Comparison of ENCODE assay signal across 8 cellular contexts in the genomic region with DNA sequence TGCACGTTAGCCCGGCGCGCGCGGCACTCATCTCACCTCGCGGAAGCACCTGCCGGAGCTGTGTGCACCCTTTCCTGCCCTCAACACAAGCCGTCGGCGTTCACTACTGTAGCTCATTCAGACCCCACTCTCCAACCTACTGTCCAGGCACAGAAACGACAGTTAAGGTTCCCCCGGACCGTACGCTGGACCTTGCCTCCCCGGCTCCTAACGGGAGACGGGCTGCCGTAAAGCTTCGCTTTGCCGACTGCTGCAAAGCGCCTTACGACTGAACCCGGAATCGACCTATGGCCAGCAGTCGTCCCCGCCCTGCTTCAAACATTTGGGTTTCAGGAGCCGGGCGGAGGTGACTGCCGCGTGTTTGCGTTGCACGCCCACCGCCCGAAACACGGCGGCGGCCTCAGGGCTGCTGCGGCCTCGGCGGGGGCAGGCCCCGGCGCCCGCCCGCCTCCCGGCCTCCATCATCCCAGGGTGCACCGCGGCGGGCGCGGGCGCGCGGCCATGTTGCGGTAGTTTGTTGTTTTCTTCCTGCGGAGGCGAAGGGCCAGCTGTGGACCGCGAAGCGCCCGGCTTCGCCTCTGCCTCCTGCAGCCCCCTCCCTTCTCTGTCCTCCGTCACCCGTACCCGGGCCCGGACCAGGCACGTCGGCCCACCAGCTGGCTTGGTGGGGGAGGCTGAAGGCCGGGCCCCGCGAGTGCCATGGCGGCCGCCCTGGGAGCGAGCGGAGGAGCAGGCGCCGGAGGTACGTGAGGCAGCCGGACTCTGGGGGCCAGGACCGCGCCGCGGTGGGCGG. TPM values are rescaled to one million over a fixed set of nuclear protein-coding genes. Genes with fewer than 3 reads are reported as not detected.
DNase-seq lines count a peak whose midpoint lies in the region; ATAC-seq and TF ChIP-seq lines count a peak whose summit lies in the region.

TSS of gene RBM33 (plus strand) at position 484 of the 793 bp plus-strand sequence. CDS start at position 700, 216 bp downstream.

- peaks cover 93% of the 10 kb centered on the region for H3K36me3 Mint-ChIP-seq in activated T-helper 17 cell treated with anti-CD3 and anti-CD28 coated beads, Interleukin-2, amount 50 U/mL, for 72 hours (ENCODE audit: low read depth)
- peaks cover 23% of the 10 kb centered on the region for H3K36me3 Mint-ChIP-seq in natural killer cell

- H3K9ac ChIP-seq in GM23248: peak within 1 kb of the TSS; percentile 98
- H3K9ac ChIP-seq in Karpas-422 (ENCODE audit: low read length): peak within 1 kb of the TSS; percentile 95

- POLR2A ChIA-PET in RWPE1 (lab: Yijun Ruan, JAX; ENCODE audit: low non-redundant PET): interaction anchor here (0.6 kb wide), 1 partner anchor 703 kb away, joined by 3 read pairs; no protein-coding TSS in a partner anchor

- DNase-seq in Daoy (ENCODE audit: low read depth): peak; percentile 91
- peak; percentile 93 for DNase-seq in GM23248
- DNase-seq in Karpas-422: peak; percentile 94
- peak; percentile 69 for DNase-seq in RWPE1 (ENCODE audit: low spot score)
- DNase-seq in fibroblast of peridontal ligament (ENCODE audit: extremely low read depth): peak; percentile 76
- peak; percentile 86 for DNase-seq in natural killer cell
- DNase-seq in stimulated activated naive CD4-positive, alpha-beta T cell (lab: John Stamatoyannopoulos, UW): peak; percentile 67 to 93 (median 86)

- H3K27ac Mint-ChIP-seq in activated T-helper 17 cell treated with anti-CD3 and anti-CD28 coated beads, Interleukin-2, amount 50 U/mL, for 72 hours: peak within 1 kb of the TSS; percentile 95
- peak within 1 kb of the TSS; percentile 90 to 94 for H3K27ac Mint-ChIP-seq in natural killer cell

- peaks cover 27% of the 10 kb centered on the region for H3K4me1 Mint-ChIP-seq in activated T-helper 17 cell treated with anti-CD3 and anti-CD28 coated beads, Interleukin-2, amount 50 U/mL, for 72 hours
- H3K4me1 Mint-ChIP-seq in natural killer cell: peaks cover 50 to 53% of the 10 kb centered on the region in 2 donors

- H3K4me3 Mint-ChIP-seq in activated T-helper 17 cell treated with anti-CD3 and anti-CD28 coated beads, Interleukin-2, amount 50 U/mL, for 72 hours: peak within 1 kb of the TSS; percentile 89
- H3K4me3 Mint-ChIP-seq in natural killer cell: peak within 1 kb of the TSS; percentile 98

- H3K27ac ChIP-seq in GM23248 (peak within 1 kb of the TSS; percentile 83), Karpas-422 (ENCODE audit: low read length) (peak within 1 kb of the TSS; percentile 81), RWPE1 (peak within 1 kb of the TSS; percentile 93)

- H3K4me3 ChIP-seq in GM23248 (peak within 1 kb of the TSS; percentile 92), Karpas-422 (ENCODE audit: low read length) (peak within 1 kb of the TSS; percentile 83)

- H3K36me3 ChIP-seq in GM23248 (ENCODE audit: low read depth): peaks cover 17% of the 10 kb centered on the region; the same call in 1 of the 2 replicates
- peaks cover 54% of the 10 kb centered on the region for H3K36me3 ChIP-seq in Karpas-422 (ENCODE audit: insufficient read depth, low read length)

- intact Hi-C loops in natural killer cell (cut with micrococcal nuclease): no loop called here

- H3K9me3 Mint-ChIP-seq in activated T-helper 17 cell treated with anti-CD3 and anti-CD28 coated beads, Interleukin-2, amount 50 U/mL, for 72 hours: peaks cover 5% of the 10 kb centered on the region
- H3K9me3 Mint-ChIP-seq in natural killer cell: peaks cover 3 to 6% of the 10 kb centered on the region in 2 donors

- peaks cover 15% of the 10 kb centered on the region for H3K4me1 ChIP-seq in GM23248 (ENCODE audit: insufficient read depth)
- H3K4me1 ChIP-seq in Karpas-422 (ENCODE audit: low read length): peaks cover 17% of the 10 kb centered on the region

- ATAC-seq in activated T-helper 17 cell treated with anti-CD3 and anti-CD28 coated beads, Interleukin-2, amount 50 U/mL, for 72 hours (replicated peaks): peak; percentile 90
- ATAC-seq in natural killer cell: peak; percentile 78 to 90 (median 85)

- no peak for TF ChIP-seq CTCF in RWPE1 (conservative IDR thresholded peaks at IDR 0.05; ENCODE audit: low read depth)
- TF ChIP-seq CTCF in natural killer cell (IDR thresholded peaks at IDR 0.05): no peak

- in situ Hi-C loops in GM23248 (cut with MboI): no loop called here

- H4K20me1 ChIP-seq in GM23248 (ENCODE audit: insufficient read depth) (peaks cover 9% of the 10 kb centered on the region; the same call in 1 of the 2 replicates), Karpas-422 (ENCODE audit: insufficient read depth, low read depth, low read length) (no peaks in the 10 kb centered on the region)

- H3K9me3 ChIP-seq in GM23248 (ENCODE audit: low read depth): no peaks in the 10 kb centered on the region
- peaks cover 8% of the 10 kb centered on the region for H3K9me3 ChIP-seq in Karpas-422 (ENCODE audit: low read length)

- CTCF ChIA-PET in RWPE1 (lab: Yijun Ruan, JAX): interaction anchor here (0.7 kb wide), 2 partner anchors 14 to 47 kb away, joined by 3 read pairs; no protein-coding TSS in a partner anchor

- H3K4me2 ChIP-seq in GM23248 (ENCODE audit: unreplicated experiment) (peak within 1 kb of the TSS; percentile 85), Karpas-422 (ENCODE audit: low read depth, low read length, poor library complexity, severe bottlenecking) (peak within 1 kb of the TSS; percentile 81)

- peak within 1 kb of the TSS; percentile 96 for H2AFZ ChIP-seq in GM23248
- H2AFZ ChIP-seq in Karpas-422 (ENCODE audit: low read length): peak within 1 kb of the TSS; percentile 91

- no peaks in the 10 kb centered on the region for H3F3A ChIP-seq in GM23248 (ENCODE audit: insufficient read depth)

- no peaks in the 10 kb centered on the region for H3K27me3 Mint-ChIP-seq in activated T-helper 17 cell treated with anti-CD3 and anti-CD28 coated beads, Interleukin-2, amount 50 U/mL, for 72 hours
- no peaks in the 10 kb centered on the region for H3K27me3 Mint-ChIP-seq in natural killer cell (ENCODE audit: low read depth in 2 of 2)

- H3K27me3 ChIP-seq in GM23248 (replicated peaks; ENCODE audit: insufficient read depth) (no peaks in the 10 kb centered on the region), Karpas-422 (ENCODE audit: low read length) (no peaks in the 10 kb centered on the region)

- H3K79me2 ChIP-seq in GM23248 (ENCODE audit: insufficient read depth) (peaks cover 64% of the 10 kb centered on the region), Karpas-422 (ENCODE audit: low read length) (peaks cover 59% of the 10 kb centered on the region)

- WGBS in GM23248 (ENCODE audit: low coverage in 1 of 2, low lambda C conversion rate in 2 of 2, missing lambda C conversion rate in 2 of 2), 2 experiments: 0 to 1% methylated on average over 67 to 79 of the region's 85 CpGs

- H3K9me2 ChIP-seq in GM23248 (ENCODE audit: insufficient read depth) (no peaks in the 10 kb centered on the region), Karpas-422 (replicated peaks; ENCODE audit: insufficient read depth, low read length) (no peaks in the 10 kb centered on the region)

RNA-seq across cellular contexts. Expression of gene RBM33, which starts in this region (rescaled TPM):
- 19.4 and 28.6 TPM in 2 replicates for total RNA-seq in Daoy (2014; rRNA removed; shearing (Covaris generic))
- total RNA-seq in GM23248 (2014; rRNA removed; shearing (Covaris generic)): 9.5 and 10.5 TPM in 2 replicates
- 33.2 and 36.0 TPM in 2 replicates for polyA plus RNA-seq in GM23248 (2016; fragmentation: Nextera tagmentation; extraction: Ambion mirVana)
- total RNA-seq in Karpas-422 (2014; rRNA removed; shearing (Covaris generic); ENCODE audit: low replicate concordance): 33.0 and 34.4 TPM in 2 replicates
- total RNA-seq in activated T-helper 17 cell treated with anti-CD3 and anti-CD28 coated beads, Interleukin-2, amount 50 U/mL, for 72 hours: 100 to 1,000 TPM in 1 of 2 donors, 10 to 100 TPM in 1; 79.6 to 114 TPM
- total RNA-seq in natural killer cell: 100 to 1,000 TPM; 161 to 182 (median 182) TPM

Comparison
In these comparisons a context has a peak if more than half of its experiments do, and no peak if none do; other contexts are left out.
1. Peak in every context shown above with its lines: DNase-seq, ATAC-seq, H3K4me3 ChIP-seq and H3K27ac ChIP-seq.